ENCODE assay signal across 7 cellular contexts in genomic region chr15:90300541-90300940, GRCh38. TPM values are rescaled to one million over a fixed set of nuclear protein-coding genes. Genes with fewer than 3 reads are reported as not detected.
"Had no signal": no experiment of that assay in that cellular context is flagged by ENCODE, and none has a peak within 500 bp of the region (broad histone marks: within the 10 kb centered on the region; RNA-seq: fewer than 3 reads in every experiment).

No MANE protein-coding gene starts in this region.

- H3K9me3 ChIP-seq: breast epithelium, esophagus squamous epithelium, mucosa of descending colon, prostate gland, sigmoid colon, upper lobe of left lung had no signal

- H3K4me1 ChIP-seq: breast epithelium, foreskin keratinocyte had no signal

- H3K36me3 ChIP-seq: breast epithelium, esophagus squamous epithelium, prostate gland, sigmoid colon, upper lobe of left lung had no signal

- H3K27me3 ChIP-seq: breast epithelium, esophagus squamous epithelium, foreskin keratinocyte, sigmoid colon, upper lobe of left lung had no signal

- H3K27ac ChIP-seq: foreskin keratinocyte, prostate gland, sigmoid colon had no signal

- DNase-seq: esophagus squamous epithelium had no signal

- H3K4me3 ChIP-seq: mucosa of descending colon, prostate gland, sigmoid colon, upper lobe of left lung had no signal

RNA-seq across cellular contexts. Expression of gene TTLL13, which starts 51.2 kb away (rescaled TPM):
- total RNA-seq: esophagus squamous epithelium, foreskin keratinocyte, sigmoid colon had no signal
- polyA plus RNA-seq: foreskin keratinocyte had no signal
